In genomic region chr6:151448623-151449022, GRCh38 we compare ENCODE assay signal across 1 cellular context.
TF ChIP-seq lines count a peak whose summit lies in the region.

No MANE protein-coding gene starts in this region.

TF ChIP-seq in HepG2, 621 proteins besides CTCF, POLR2A, EP300 and RAD21:
- TF ChIP-seq MAX (IDR thresholded peaks at IDR 0.05) (no peak), ZBTB33 (CRISPR knock-in tag; IDR thresholded peaks at IDR 0.05) (peak; percentile 84; the same call in 1 of the 2 replicates), ZBTB38 (CRISPR knock-in tag; IDR thresholded peaks at IDR 0.05) (peak; percentile 37; the same call in 1 of the 2 replicates), HOXA3 (CRISPR knock-in tag; IDR thresholded peaks at IDR 0.05) (0 out of 2 replicates have a peak, but pooled peaks have one; percentile 11), ZNF282 (IDR thresholded peaks at IDR 0.05; ENCODE audit: partially characterized antibody) (no peak), ZBTB4 (CRISPR knock-in tag; IDR thresholded peaks at IDR 0.05; ENCODE audit: borderline replicate concordance) (peak; percentile 69; the same call in 1 of the 2 replicates), ZNF414 (CRISPR knock-in tag; IDR thresholded peaks at IDR 0.05) (no peak)
